In the genomic region with DNA sequence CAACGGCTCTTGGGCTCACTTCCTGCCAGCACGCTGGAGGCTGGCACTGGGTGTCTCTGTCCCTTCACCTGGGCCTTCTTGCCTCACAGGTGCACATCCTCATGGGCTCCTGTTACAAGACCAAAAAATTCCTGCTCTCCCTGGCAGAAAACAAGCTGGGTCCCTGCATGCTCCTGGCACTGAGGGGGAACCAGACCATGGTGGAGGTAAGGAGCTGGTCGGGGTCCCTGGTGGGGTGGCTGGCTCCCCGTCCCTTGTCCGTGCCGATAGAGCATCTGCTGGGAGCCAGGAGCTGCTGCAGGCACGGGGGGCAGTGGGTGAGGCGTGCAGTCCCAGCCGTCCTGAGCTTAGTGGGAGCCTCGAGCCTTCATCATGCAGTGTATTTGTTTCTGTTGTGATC, we compare ENCODE assay signal across 1 cellular context.
TF ChIP-seq lines count a peak whose summit lies in the region.

No MANE protein-coding gene starts in this region.

TF ChIP-seq in K562, 482 proteins besides CTCF, POLR2A, EP300 and RAD21 (continued from another document):
- peak; percentile 85 for TF ChIP-seq RBM22 (IDR thresholded peaks at IDR 0.05; ENCODE audit: low read depth, low read length, poor library complexity, severe bottlenecking)
TF ChIP-seq in K562: peak in this region for 2.
